ENCODE assay signal across 15 cellular contexts in genomic region chr10:1100691-1101368, GRCh38. TPM values are rescaled to one million over a fixed set of nuclear protein-coding genes. Genes with fewer than 3 reads are reported as not detected.
DNase-seq lines count a peak whose midpoint lies in the region; ATAC-seq, FAIRE-seq and TF ChIP-seq lines count a peak whose summit lies in the region.
"Had no signal": no experiment of that assay in that cellular context is flagged by ENCODE, and none has a peak within 500 bp of the region (broad histone marks: within the 10 kb centered on the region; RNA-seq: fewer than 3 reads in every experiment).

No MANE protein-coding gene starts in this region.

- FAIRE-seq in K562 (lab: Jason Lieb, UNC): no peak

- no peaks in the 10 kb centered on the region for H3K9me3 Mint-ChIP-seq in GM23338

- 63% methylated on average over 19 of the region's 23 CpGs for WGBS in K562 (ENCODE audit: insufficient coverage, low coverage, missing lambda C conversion rate)
- 73 to 81% methylated on average over 23 of the region's 23 CpGs for WGBS in thyroid gland, 2 donors

- peaks cover 15% of the 10 kb centered on the region for H3K4me1 Mint-ChIP-seq in GM23338

- H2AFZ ChIP-seq in GM23338 (no peak overlapping the region), K562 (ENCODE audit: low read depth, low read length) (no peak overlapping the region)
- H2AFZ ChIP-seq: GM23248 had no signal

- TF ChIP-seq CTCF in GM23338 (conservative IDR thresholded peaks at IDR 0.05; ENCODE audit: low read depth in 2 of 2): peak; percentile 50 to 73
- TF ChIP-seq CTCF in K562 (IDR thresholded peaks at IDR 0.05 in 2 of 3, conservative IDR thresholded peaks at IDR 0.05 in 1 of 3; ENCODE audit: insufficient read depth in 2 of 3, low read depth in 1 of 3, low read length in 3 of 3): peak in 1 of 3 experiments; percentile 33; a peak in 3 of 6 replicates
- TF ChIP-seq CTCF in thyroid gland (IDR thresholded peaks at IDR 0.05): no peak

- H3K27ac ChIP-seq in GM23338 (ENCODE audit: low read depth) (peak overlapping the region; percentile 57; the same call in 1 of the 2 replicates), K562 (ENCODE audit: extremely low read depth, low read depth, low read length) (no peak overlapping the region), thyroid gland (no peak overlapping the region)
- H3K27ac ChIP-seq: 22Rv1, adrenal gland, coronary artery, GM23248, stomach had no signal

- POLR2A ChIA-PET in K562 (lab: Yijun Ruan, JAX): no interaction called here

- no peaks in the 10 kb centered on the region for H3K9me3 ChIP-seq in K562 (replicated peaks; ENCODE audit: control insufficient read depth, insufficient read depth, low read depth, low read length)
- no peaks in the 10 kb centered on the region for H3K9me3 ChIP-seq in thyroid gland
- H3K9me3 ChIP-seq: adrenal gland, stomach had no signal

- no peaks in the 10 kb centered on the region for H3K9me2 ChIP-seq in GM23338 (ENCODE audit: insufficient read depth)

- H3K27me3 Mint-ChIP-seq in GM23338 (ENCODE audit: insufficient read depth, low read depth, poor library complexity): peaks cover 4% of the 10 kb centered on the region

- H3K9ac ChIP-seq in K562 (ENCODE audit: insufficient read depth in 1 of 2, low read depth in 2 of 2, low read length in 2 of 2): no peak overlapping the region
- H3K9ac ChIP-seq: GM23248 had no signal

- no peaks in the 10 kb centered on the region for H3K27me3 ChIP-seq in GM23338 (ENCODE audit: insufficient read depth)
- H3K27me3 ChIP-seq in K562 (ENCODE audit: control insufficient read depth in 2 of 2, insufficient read depth in 2 of 2, low read length in 2 of 2): no peaks in the 10 kb centered on the region
- no peaks in the 10 kb centered on the region for H3K27me3 ChIP-seq in thyroid gland
- H3K27me3 ChIP-seq: adrenal gland, stomach had no signal

- CTCF ChIA-PET in K562 (lab: Yijun Ruan, JAX; ENCODE audit: low intra/inter-chr PET ratio): no interaction called here

- no peak for TF ChIP-seq EP300 in K562 (IDR thresholded peaks at IDR 0.05; ENCODE audit: low read length)

- peak; percentile 1 for DNase-seq in DMS 273 (lab: John Stamatoyannopoulos, UW; ENCODE audit: unreplicated experiment)
- DNase-seq in DMS 273 treated with DMSO at 0.1 percent for 48 hours (lab: John Stamatoyannopoulos, UW): no peak
- DNase-seq in GM23338 (ENCODE audit: low spot score): peak; percentile 71
- DNase-seq in K562 (ENCODE audit: extremely low read depth in 1 of 4, low spot score in 3 of 4): peak in 2 of 4 experiments; percentile 16 to 23
- DNase-seq in midbrain (lab: John Stamatoyannopoulos, UW): peak; percentile 2
- no peak for DNase-seq in HCEC 1CT
- no peak for DNase-seq in NCI-H1436 treated with DMSO at 0.1 percent for 48 hours (lab: John Stamatoyannopoulos, UW)
- DNase-seq in thyroid gland: no peak
- DNase-seq: adrenal gland, occipital lobe, stomach had no signal

- H3K4me1 ChIP-seq in GM23338 (ENCODE audit: insufficient read depth): no peaks in the 10 kb centered on the region
- H3K4me1 ChIP-seq in K562 (replicated peaks in 1 of 2; ENCODE audit: control insufficient read depth in 2 of 2, insufficient read depth in 2 of 2, low read length in 2 of 2): peaks cover 0 to 7% of the 10 kb centered on the region in 2 experiments; a peak in 1 of 5 replicates
- H3K4me1 ChIP-seq in thyroid gland: no peaks in the 10 kb centered on the region
- H3K4me1 ChIP-seq: adrenal gland had no signal

- no peak for TF ChIP-seq RAD21 in K562 (CRISPR knock-in tag; conservative IDR thresholded peaks at IDR 0.05 in 1 of 2, IDR thresholded peaks at IDR 0.05 in 1 of 2)

- no peak overlapping the region for H3K4me3 Mint-ChIP-seq in GM23338

- ATAC-seq in GM23338: peak; percentile 96
- peak; percentile 84 for ATAC-seq in K562

- H3K27ac Mint-ChIP-seq in GM23338: no peak overlapping the region

- H3K36me3 ChIP-seq in GM23338 (ENCODE audit: insufficient read depth) (no peaks in the 10 kb centered on the region; the same call in 1 of the 2 replicates), K562 (ENCODE audit: control insufficient read depth, insufficient read depth, low read length) (peaks cover 59% of the 10 kb centered on the region; the same call in 2 of the 3 replicates), thyroid gland (peaks cover 30 to 49% of the 10 kb centered on the region in 2 donors)

- H3K4me3 ChIP-seq in GM23338: no peak overlapping the region
- no peak overlapping the region for H3K4me3 ChIP-seq in K562
- H3K4me3 ChIP-seq in thyroid gland (replicated peaks in 1 of 3): no peak overlapping the region
- H3K4me3 ChIP-seq: adrenal gland, coronary artery, GM23248, lung, stomach had no signal

- no peaks in the 10 kb centered on the region; the same call in 1 of the 2 replicates for H4K20me1 ChIP-seq in GM23338 (replicated peaks; ENCODE audit: insufficient read depth)
- H4K20me1 ChIP-seq in K562 (replicated peaks; ENCODE audit: control insufficient read depth, insufficient read depth, low read length): 0 out of 2 replicates have a peak, but pooled peaks cover 3% of the 10 kb centered on the region

- no peaks in the 10 kb centered on the region for H3F3A ChIP-seq in GM23338 (replicated peaks; ENCODE audit: low read depth)

- 0 out of 2 replicates have a peak, but pooled peaks cover 2% of the 10 kb centered on the region for H3K79me2 ChIP-seq in GM23338 (replicated peaks; ENCODE audit: insufficient read depth)
- H3K79me2 ChIP-seq in K562 (ENCODE audit: control insufficient read depth, insufficient read depth, low read length): no peaks in the 10 kb centered on the region

- intact Hi-C loops in K562 (cut with micrococcal nuclease): no loop called here
- intact Hi-C loops in thyroid gland (cut with DNase I): no loop called here

- TF ChIP-seq POLR2A in K562 (conservative IDR thresholded peaks at IDR 0.05): no peak
- no peak for TF ChIP-seq POLR2A in thyroid gland (IDR thresholded peaks at IDR 0.05)

- no TSS peak for BruUV-seq in K562 (replicated peaks; lab: Mats Ljungman, UMichigan)

- no peak overlapping the region for H3K4me2 ChIP-seq in GM23338
- H3K4me2 ChIP-seq in K562 (ENCODE audit: insufficient read depth, low read length): no peak overlapping the region

- peaks cover 28% of the 10 kb centered on the region for H3K36me3 Mint-ChIP-seq in GM23338 (ENCODE audit: low read depth)

- no peaks in the 10 kb centered on the region for H3K9me1 ChIP-seq in K562 (ENCODE audit: control insufficient read depth, insufficient read depth, low read length)

- in situ Hi-C loops in K562 (cut with MboI): no loop called here

TF ChIP-seq in GM23338, 12 proteins besides CTCF, POLR2A, EP300 and RAD21 (continues in another document):
- TF ChIP-seq NANOG (IDR thresholded peaks at IDR 0.05; ENCODE audit: borderline replicate concordance) (no peak), ZNF114 (CRISPR knock-in tag; IDR thresholded peaks at IDR 0.05) (no peak), POLR2AphosphoS5 (IDR thresholded peaks at IDR 0.05; ENCODE audit: low read depth) (no peak)

RNA-seq across cellular contexts. Expression of gene WDR37, which starts 44.6 kb away (rescaled TPM):
- 9.7 and 10.2 TPM in 2 replicates for total RNA-seq in GM23338 (2014; rRNA removed; shearing (Covaris generic))
- polyA plus RNA-seq in GM23338 (2016; fragmentation: Nextera tagmentation; extraction: Ambion mirVana) (6.0 TPM in 2 replicates), K562 (2011; rRNA removed) (11.6 and 15.6 TPM in 2 replicates), K562 (2014; fragmentation: Illumina TruSeq; extraction: Trizol) (6.7 and 6.9 TPM in 2 replicates), K562 (2014; fragmentation: Nextera tagmentation; extraction: Ambion mirVana) (1 to 10 TPM; 2.3 TPM), K562 (2014; rRNA removed) (5.5 and 7.1 TPM in 2 replicates)
- 35.9 and 54.0 TPM in 2 replicates for total RNA-seq in K562 (2011; cell fraction: chromatin; rRNA removed; ENCODE audit: low replicate concordance)
- 20.7 and 22.1 TPM in 2 replicates for total RNA-seq in K562 (2011; cell fraction: nucleolus; rRNA removed)
- total RNA-seq in K562 (2011; cell fraction: nucleoplasm; rRNA removed): 24.8 and 29.8 TPM in 2 replicates
- total RNA-seq in K562 (2014; rRNA removed) (6.7 and 7.8 TPM in 2 replicates), K562 (2014; rRNA removed; fragmentation: Illumina TruSeq; extraction: Trizol) (5.6 and 5.9 TPM in 2 replicates), K562 (2015; rRNA removed; fragmentation: Illumina TruSeq; extraction: Trizol) (7.2 and 7.5 TPM in 2 replicates), K562 (2021) (10.0 and 11.1 TPM in 2 replicates), thyroid gland (10 to 100 TPM; 15.2 to 26.3 (median 16.4) TPM)
- 11.0 and 14.5 TPM in 2 replicates for polyA plus RNA-seq in K562 (2011; cell fraction: cytosol; rRNA removed)
- 34.2 and 36.8 TPM in 2 replicates for polyA plus RNA-seq in K562 (2011; cell fraction: nucleus; rRNA removed)
- polyA plus RNA-seq in K562 (2012): 7.4 and 8.7 TPM in 2 replicates
- 20.9 and 21.6 TPM in 2 replicates for polyA minus RNA-seq in K562 (2011; rRNA and poly(A)+ RNA removed)
- polyA minus RNA-seq in K562 (2011; cell fraction: cytosol; rRNA and poly(A)+ RNA removed): 10.9 and 15.2 TPM in 2 replicates
- 12.8 and 19.8 TPM in 2 replicates for polyA minus RNA-seq in K562 (2011; cell fraction: nucleus; rRNA and poly(A)+ RNA removed)

RNA-seq across cellular contexts. Expression of gene IDI1, which starts 51.9 kb away (rescaled TPM):
- total RNA-seq in GM23338 (2014; rRNA removed; shearing (Covaris generic)): 147 and 154 TPM in 2 replicates
- polyA plus RNA-seq in GM23338 (2016; fragmentation: Nextera tagmentation; extraction: Ambion mirVana): 99.0 and 119 TPM in 2 replicates
- total RNA-seq in K562 (2011; cell fraction: chromatin; rRNA removed; ENCODE audit: low replicate concordance): 102 and 230 TPM in 2 replicates
- 57.5 and 77.1 TPM in 2 replicates for total RNA-seq in K562 (2011; cell fraction: nucleolus; rRNA removed)
- total RNA-seq in K562 (2011; cell fraction: nucleoplasm; rRNA removed): 107 and 128 TPM in 2 replicates
- total RNA-seq in K562 (2014; rRNA removed): 75.0 and 75.7 TPM in 2 replicates
- total RNA-seq in K562 (2014; rRNA removed; fragmentation: Illumina TruSeq; extraction: Trizol): 143 and 163 TPM in 2 replicates
- total RNA-seq in K562 (2015; rRNA removed; fragmentation: Illumina TruSeq; extraction: Trizol): 78.5 and 87.8 TPM in 2 replicates
- total RNA-seq in K562 (2021): 70.0 and 75.6 TPM in 2 replicates
- 225 and 265 TPM in 2 replicates for polyA plus RNA-seq in K562 (2011; rRNA removed)
- polyA plus RNA-seq in K562 (2011; cell fraction: cytosol; rRNA removed): 36.9 and 111 TPM in 2 replicates
- polyA plus RNA-seq in K562 (2011; cell fraction: nucleus; rRNA removed): 76.3 and 126 TPM in 2 replicates
- polyA plus RNA-seq in K562 (2012): 63.7 and 110 TPM in 2 replicates
- polyA plus RNA-seq in K562 (2014; fragmentation: Illumina TruSeq; extraction: Trizol): 95.6 and 119 TPM in 2 replicates
- 100 to 1,000 TPM; 167 to 189 TPM for polyA plus RNA-seq in K562 (2014; fragmentation: Nextera tagmentation; extraction: Ambion mirVana)
- 114 and 118 TPM in 2 replicates for polyA plus RNA-seq in K562 (2014; rRNA removed)
- 133 and 155 TPM in 2 replicates for polyA minus RNA-seq in K562 (2011; rRNA and poly(A)+ RNA removed)
- polyA minus RNA-seq in K562 (2011; cell fraction: cytosol; rRNA and poly(A)+ RNA removed): 33.5 and 42.6 TPM in 2 replicates
- polyA minus RNA-seq in K562 (2011; cell fraction: nucleus; rRNA and poly(A)+ RNA removed): 26.9 and 57.5 TPM in 2 replicates
- total RNA-seq in thyroid gland: 10 to 100 TPM; 39.0 to 67.2 (median 41.5) TPM

Comparison
In these comparisons a context has a peak if more than half of its experiments do, and no peak if none do; other contexts are left out.
1. DNase-seq: peak in DMS 273 (single experiment), GM23338 (single experiment) and midbrain (single experiment); none in DMS 273 treated with DMSO at 0.1 percent for 48 hours (single experiment), HCEC 1CT (single experiment), NCI-H1436 treated with DMSO at 0.1 percent for 48 hours (single experiment) and thyroid gland (0 of 2).
2. CTCF ChIP-seq: peak in GM23338 (2 of 2); none in thyroid gland (0 of 6).